In genomic region chr1:168136709-168137514, GRCh38 we compare ENCODE assay signal across 8 cellular contexts. TPM values are rescaled to one million over a fixed set of nuclear protein-coding genes. Genes with fewer than 3 reads are reported as not detected.
DNase-seq lines count a peak whose midpoint lies in the region; ATAC-seq and FAIRE-seq lines count a peak whose summit lies in the region.

Gene GPR161, minus strand, starts transcription at chr1:168136930. Its CDS starts 32,080 bp downstream, at chr1:168104850.

- POLR2A ChIA-PET in T-cell (lab: Charles Lee): no interaction called here

- H3K9ac ChIP-seq in skeletal muscle tissue (ENCODE audit: low read depth in 1 of 3, low read length in 3 of 3): peak within 1 kb of the TSS; percentile 72 to 76 (median 72)

- DNase-seq in ELR (ENCODE audit: low read depth): peak; percentile 63
- peak; percentile 54 for DNase-seq in HTR-8/SVneo (ENCODE audit: insufficient read length, low spot score)
- peak in 11 of 34 experiments; percentile 4 to 31 (median 17) for DNase-seq in T-cell
- DNase-seq in cerebellum (ENCODE audit: low spot score): peak; percentile 31
- DNase-seq in iris pigment epithelial cell (ENCODE audit: low read depth): peak; percentile 57
- no peak for DNase-seq in Kasumi-1 (lab: John Stamatoyannopoulos, UW)

- peaks cover 3 to 20% (median 16%) of the 10 kb centered on the region in 3 donors for H3K27me3 ChIP-seq in skeletal muscle tissue (ENCODE audit: control insufficient read depth in 3 of 3, insufficient read depth in 3 of 3, low read length in 3 of 3)

- peak within 1 kb of the TSS; percentile 87 to 97 (median 87) for H3K4me3 Mint-ChIP-seq in T-cell

- H3K4me1 Mint-ChIP-seq in T-cell: peaks cover 18 to 22% (median 22%) of the 10 kb centered on the region in 3 donors

- no peaks in the 10 kb centered on the region for H3K36me3 Mint-ChIP-seq in T-cell

- peak within 1 kb of the TSS; percentile 5 to 16 for H3K27ac Mint-ChIP-seq in T-cell

- H3K27ac ChIP-seq in skeletal muscle tissue (ENCODE audit: low read depth, low read length): peak within 1 kb of the TSS; percentile 59

- no peaks in the 10 kb centered on the region for H3K36me3 ChIP-seq in skeletal muscle tissue (ENCODE audit: control insufficient read depth in 3 of 3, insufficient read depth in 3 of 3, low read length in 3 of 3)

- CTCF ChIA-PET in T-cell (lab: Charles Lee): interaction anchor here (0.6 to 1.0 kb wide), 3 partner anchors 9 to 749 kb away, joined by 3 read pairs; no protein-coding TSS in a partner anchor

- peaks cover 26 to 33% of the 10 kb centered on the region in 2 donors for H3K27me3 Mint-ChIP-seq in T-cell

- ATAC-seq in T-cell (replicated peaks in 1 of 4) (peak; percentile 37 to 75 (median 59)), HG02623 (IDR thresholded peaks at IDR 0.05; ENCODE audit: unreplicated experiment) (no peak)

- no peak for FAIRE-seq in HTR-8/SVneo (lab: Jason Lieb, UNC)

- no peaks in the 10 kb centered on the region for H3K9me3 ChIP-seq in skeletal muscle tissue (ENCODE audit: control insufficient read depth in 3 of 3, low read length in 3 of 3)

- H3K4me3 ChIP-seq in skeletal muscle tissue (ENCODE audit: low read length in 3 of 3): peak within 1 kb of the TSS; percentile 78 to 81 (median 78)

- peaks cover 15 to 21% (median 20%) of the 10 kb centered on the region in 3 donors for H3K4me1 ChIP-seq in skeletal muscle tissue (ENCODE audit: control insufficient read depth in 3 of 3, insufficient read depth in 3 of 3, low read length in 3 of 3)

- H3K9me3 Mint-ChIP-seq in T-cell: no peaks in the 10 kb centered on the region

RNA-seq across cellular contexts. Expression of gene GPR161, which starts in this region (rescaled TPM):
- under 1 TPM; 0.09 to 0.39 (median 0.29) TPM for total RNA-seq in T-cell
- 59.3 TPM for total RNA-seq in cerebellum
- total RNA-seq in skeletal muscle tissue: 8.9 TPM

Comparison
In these comparisons a context has a peak if more than half of its experiments do, and no peak if none do; other contexts are left out.
1. Peak in ATAC-seq in T-cell; RNA of the gene not detected or under 1 TPM.
2. DNase-seq: peak in ELR (single experiment), HTR-8/SVneo (single experiment), cerebellum (single experiment) and iris pigment epithelial cell (single experiment); none in Kasumi-1 (0 of 2).